In the genomic region with DNA sequence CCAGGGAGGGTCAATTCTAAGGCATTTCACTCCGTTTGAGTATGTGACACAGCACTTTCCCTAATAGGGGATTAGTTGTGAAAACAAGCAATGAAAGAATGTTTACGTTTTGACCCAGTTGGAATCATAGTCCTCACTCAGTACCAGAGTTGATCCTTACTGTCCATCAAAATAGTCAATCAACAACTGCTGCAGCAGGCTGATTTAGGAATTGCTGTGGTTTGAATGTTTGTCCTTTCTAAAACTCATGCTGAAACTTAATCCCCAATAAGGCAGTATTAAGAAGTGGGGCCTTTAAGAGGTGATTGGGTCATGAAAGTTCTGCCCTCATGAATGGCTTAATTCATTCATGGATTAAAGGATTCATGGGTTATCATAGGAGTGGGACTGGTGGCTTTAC, we compare ENCODE assay signal across 21 cellular contexts. TPM values are rescaled to one million over a fixed set of nuclear protein-coding genes. Genes with fewer than 3 reads are reported as not detected.
DNase-seq lines count a peak whose midpoint lies in the region; ATAC-seq, FAIRE-seq and TF ChIP-seq lines count a peak whose summit lies in the region.
"Had no signal": no experiment of that assay in that cellular context is flagged by ENCODE, and none has a peak within 500 bp of the region (broad histone marks: within the 10 kb centered on the region; RNA-seq: fewer than 3 reads in every experiment).

No MANE protein-coding gene starts in this region.

- intact Hi-C loops in natural killer cell (cut with micrococcal nuclease) (loop anchor here (10.0 kb wide), 1 partner anchor 183 kb away; no protein-coding TSS in a partner anchor), pancreas (cut with DNase I) (no loop called here), gastrocnemius medialis (cut with DNase I; ENCODE audit: low total_unique reads) (loop anchor here (5.0 kb wide), 1 partner anchor 144 kb away; no protein-coding TSS in a partner anchor)

- peaks cover 13% of the 10 kb centered on the region for H3K4me1 ChIP-seq in astrocyte (ENCODE audit: insufficient read depth, low read length)
- peaks cover 60 to 87% of the 10 kb centered on the region in 2 experiments for H3K4me1 ChIP-seq in neutrophil (ENCODE audit: control insufficient read depth in 1 of 2, insufficient read depth in 1 of 2, low read depth in 1 of 2, low read length in 1 of 2)
- H3K4me1 ChIP-seq in pancreas, result peaks cover 1 to 15% (median 6%) of the 10 kb centered on the region in 3 donors
- H3K4me1 ChIP-seq in gastrocnemius medialis, result peaks cover 12 to 18% of the 10 kb centered on the region in 2 donors

- TF ChIP-seq CTCF in natural killer cell (IDR thresholded peaks at IDR 0.05), result no peak
- no peak for TF ChIP-seq CTCF in astrocyte (IDR thresholded peaks at IDR 0.05; ENCODE audit: insufficient read depth, low read depth, low read length)
- TF ChIP-seq CTCF in neutrophil (IDR thresholded peaks at IDR 0.05), result peak; percentile 10
- no peak for TF ChIP-seq CTCF in pancreas (IDR thresholded peaks at IDR 0.05)
- TF ChIP-seq CTCF in gastrocnemius medialis (IDR thresholded peaks at IDR 0.05 in 4 of 5, conservative IDR thresholded peaks at IDR 0.05 in 1 of 5), result no peak

- H2AFZ ChIP-seq in astrocyte (ENCODE audit: low read depth, low read length), result no peak overlapping the region

- H3K27ac Mint-ChIP-seq in natural killer cell treated with Interleukin-12 subunit alpha and Interleukin-12 subunit beta and Interleukin-15 and Interleukin-18, amount 100 ng/mL, for 72 hours, result peak overlapping the region; percentile 85 to 94
- H3K27ac Mint-ChIP-seq in natural killer cell, result no peak overlapping the region
- H3K27ac Mint-ChIP-seq in astrocyte (ENCODE audit: unreplicated experiment), result peak overlapping the region; percentile 73
- H3K27ac Mint-ChIP-seq: CD4-positive, CD25-positive, alpha-beta regulatory T cell had no signal

- no peaks in the 10 kb centered on the region for H3K27me3 Mint-ChIP-seq in natural killer cell treated with Interleukin-12 subunit alpha and Interleukin-12 subunit beta and Interleukin-15 and Interleukin-18, amount 100 ng/mL, for 72 hours
- H3K27me3 Mint-ChIP-seq in natural killer cell (ENCODE audit: low read depth in 2 of 2), result no peaks in the 10 kb centered on the region
- H3K27me3 Mint-ChIP-seq in astrocyte (ENCODE audit: low read depth, unreplicated experiment), result no peaks in the 10 kb centered on the region
- H3K27me3 Mint-ChIP-seq: CD4-positive, CD25-positive, alpha-beta regulatory T cell had no signal

- H3K4me1 Mint-ChIP-seq in natural killer cell treated with Interleukin-12 subunit alpha and Interleukin-12 subunit beta and Interleukin-15 and Interleukin-18, amount 100 ng/mL, for 72 hours (ENCODE audit: low read depth in 2 of 2), result peaks cover 44 to 46% of the 10 kb centered on the region in 2 donors
- peaks cover 19 to 24% of the 10 kb centered on the region in 2 donors for H3K4me1 Mint-ChIP-seq in natural killer cell
- H3K4me1 Mint-ChIP-seq in astrocyte (ENCODE audit: low read depth, unreplicated experiment), result peaks cover 42% of the 10 kb centered on the region

- H3K4me3 Mint-ChIP-seq in natural killer cell treated with Interleukin-12 subunit alpha and Interleukin-12 subunit beta and Interleukin-15 and Interleukin-18, amount 100 ng/mL, for 72 hours, result no peak overlapping the region
- no peak overlapping the region for H3K4me3 Mint-ChIP-seq in natural killer cell
- no peak overlapping the region for H3K4me3 Mint-ChIP-seq in astrocyte (ENCODE audit: unreplicated experiment)

- no peaks in the 10 kb centered on the region for H3K9me3 Mint-ChIP-seq in natural killer cell treated with Interleukin-12 subunit alpha and Interleukin-12 subunit beta and Interleukin-15 and Interleukin-18, amount 100 ng/mL, for 72 hours
- H3K9me3 Mint-ChIP-seq in natural killer cell (no peaks in the 10 kb centered on the region), astrocyte (ENCODE audit: unreplicated experiment) (no peaks in the 10 kb centered on the region)

- H3K9me3 ChIP-seq in astrocyte (ENCODE audit: insufficient read depth, low read depth, low read length), result no peaks in the 10 kb centered on the region
- no peaks in the 10 kb centered on the region for H3K9me3 ChIP-seq in neutrophil
- no peaks in the 10 kb centered on the region for H3K9me3 ChIP-seq in pancreas
- H3K9me3 ChIP-seq in gastrocnemius medialis, result no peaks in the 10 kb centered on the region
- H3K9me3 ChIP-seq: HAP-1 had no signal

- FAIRE-seq in astrocyte (lab: Jason Lieb, UNC) (no peak), pancreas (lab: Jason Lieb, UNC) (no peak)
- FAIRE-seq: A204.1, GM12891, RCC 7860 had no signal

- in situ Hi-C loops in gastrocnemius medialis (cut with MboI; ENCODE audit: low sequenced_read_pairs in 4 of 4), result loop anchor here in 3 of 4 donors (25.0 kb wide), 3 partner anchors 171 to 646 kb away; partner anchors contain the start of gene CPEB2 (in 1 of the 3)

- H3K9ac ChIP-seq in astrocyte (ENCODE audit: low read length), result no peak overlapping the region
- H3K9ac ChIP-seq: KMS-11 had no signal

- no peaks in the 10 kb centered on the region for H3K36me3 Mint-ChIP-seq in natural killer cell treated with Interleukin-12 subunit alpha and Interleukin-12 subunit beta and Interleukin-15 and Interleukin-18, amount 100 ng/mL, for 72 hours
- H3K36me3 Mint-ChIP-seq in natural killer cell (no peaks in the 10 kb centered on the region), astrocyte (ENCODE audit: low read depth, unreplicated experiment) (peaks cover 2% of the 10 kb centered on the region)
- H3K36me3 Mint-ChIP-seq: CD4-positive, CD25-positive, alpha-beta regulatory T cell had no signal

- H3K79me2 ChIP-seq in astrocyte (ENCODE audit: insufficient read depth, low read length), result peaks cover 16% of the 10 kb centered on the region

- no peaks in the 10 kb centered on the region for H3K36me3 ChIP-seq in astrocyte (ENCODE audit: insufficient read depth, low read length)
- peaks cover 24% of the 10 kb centered on the region for H3K36me3 ChIP-seq in neutrophil
- no peaks in the 10 kb centered on the region for H3K36me3 ChIP-seq in pancreas
- H3K36me3 ChIP-seq in gastrocnemius medialis, result no peaks in the 10 kb centered on the region

- H3K4me3 ChIP-seq in astrocyte (ENCODE audit: insufficient read depth, low read depth, low read length) (no peak overlapping the region), neutrophil (ENCODE audit: low read depth in 1 of 2, low read length in 1 of 2) (peak overlapping the region; percentile 82 to 92), pancreas (no peak overlapping the region), gastrocnemius medialis (no peak overlapping the region)
- H3K4me3 ChIP-seq: HAP-1 had no signal

- DNase-seq in natural killer cell treated with Interleukin-12 subunit alpha and Interleukin-12 subunit beta and Interleukin-15 and Interleukin-18, amount 100 ng/mL, for 72 hours (ENCODE audit: low spot score), result no peak
- DNase-seq in natural killer cell, result no peak
- no peak for DNase-seq in astrocyte (ENCODE audit: low read depth)
- no peak for DNase-seq in pancreas
- DNase-seq in cortex of kidney (lab: John Stamatoyannopoulos, UW), result no peak
- no peak for DNase-seq in gastrocnemius medialis
- DNase-seq: Calu3; CD4-positive, CD25-positive, alpha-beta regulatory T cell; MM.1S; NCI-H1105; NCI-H1694 treated with DMSO at 0.1 percent for 48 hours; NCI-H2171; SHP77 treated with DMSO at 0.1 percent for 48 hours had no signal

- TF ChIP-seq POLR2A in gastrocnemius medialis (IDR thresholded peaks at IDR 0.05), result no peak

- H3K27ac ChIP-seq in astrocyte (ENCODE audit: low read depth, low read length), result no peak overlapping the region
- peak overlapping the region; percentile 99 for H3K27ac ChIP-seq in neutrophil
- no peak overlapping the region for H3K27ac ChIP-seq in pancreas
- no peak overlapping the region for H3K27ac ChIP-seq in gastrocnemius medialis
- H3K27ac ChIP-seq: KMS-11 had no signal

- no peak for ATAC-seq in natural killer cell treated with Interleukin-12 subunit alpha and Interleukin-12 subunit beta and Interleukin-15 and Interleukin-18, amount 100 ng/mL, for 72 hours
- ATAC-seq in natural killer cell (no peak), HG02970 (IDR thresholded peaks at IDR 0.05; ENCODE audit: low FRiP score, unreplicated experiment) (no peak), pancreas (no peak), gastrocnemius medialis (no peak)

- no peaks in the 10 kb centered on the region for H3K27me3 ChIP-seq in astrocyte (ENCODE audit: insufficient read depth, low read length)
- H3K27me3 ChIP-seq in neutrophil, result no peaks in the 10 kb centered on the region
- no peaks in the 10 kb centered on the region for H3K27me3 ChIP-seq in pancreas
- no peaks in the 10 kb centered on the region for H3K27me3 ChIP-seq in gastrocnemius medialis

- H3K4me2 ChIP-seq in astrocyte (ENCODE audit: low read length), result no peak overlapping the region
- H3K4me2 ChIP-seq: KMS-11 had no signal

- H4K20me1 ChIP-seq in astrocyte (ENCODE audit: insufficient read depth, low read length), result peaks cover 10% of the 10 kb centered on the region

- 81 to 83% methylated on average over 2 of the region's 2 CpGs for WGBS in pancreas, 2 donors

RNA-seq across cellular contexts. Expression of gene FBXL5, which starts 3.0 kb away (rescaled TPM):
- total RNA-seq in natural killer cell treated with Interleukin-12 subunit alpha and Interleukin-12 subunit beta and Interleukin-15 and Interleukin-18, amount 100 ng/mL, for 72 hours, result 10 to 100 TPM; 50.5 to 73.9 TPM
- 100 to 1,000 TPM in 1 of 3 donors, 10 to 100 TPM in 2; 80.2 to 111 (median 92.8) TPM for total RNA-seq in natural killer cell
- total RNA-seq in astrocyte, result 75.8 and 92.2 TPM in 2 replicates
- 10 to 100 TPM; 26.5 to 36.4 (median 31.9) TPM for total RNA-seq in pancreas
- 10 to 100 TPM; 17.6 to 39.2 TPM for polyA plus RNA-seq in pancreas
- 100 to 1,000 TPM in 1 of 4 donors, 10 to 100 TPM in 3; 81.7 to 106 (median 89.8) TPM for total RNA-seq in gastrocnemius medialis

RNA-seq across cellular contexts. Expression of gene FAM200B, which starts 23.5 kb away (rescaled TPM):
- total RNA-seq in natural killer cell treated with Interleukin-12 subunit alpha and Interleukin-12 subunit beta and Interleukin-15 and Interleukin-18, amount 100 ng/mL, for 72 hours, result 10 to 100 TPM; 10.7 to 11.0 TPM
- total RNA-seq in natural killer cell (10 to 100 TPM; 14.3 to 15.6 (median 14.5) TPM), astrocyte (67.4 and 74.7 TPM in 2 replicates), pancreas (10 to 100 TPM in 5 of 6 donors, 1 to 10 TPM in 1; 8.6 to 19.3 (median 13.9) TPM), gastrocnemius medialis (10 to 100 TPM; 16.5 to 33.3 (median 21.1) TPM)
- 10 to 100 TPM; 24.8 to 36.0 TPM for polyA plus RNA-seq in pancreas

RNA-seq across cellular contexts. Expression of gene BST1, which starts 44.7 kb away (rescaled TPM):
- 1 to 10 TPM in 1 of 2 donors, under 1 TPM in 1; 0.39 to 1.5 TPM for total RNA-seq in natural killer cell treated with Interleukin-12 subunit alpha and Interleukin-12 subunit beta and Interleukin-15 and Interleukin-18, amount 100 ng/mL, for 72 hours
- total RNA-seq in natural killer cell (1 to 10 TPM; 1.8 to 6.4 (median 2.2) TPM), astrocyte (19.5 and 24.5 TPM in 2 replicates), pancreas (1 to 10 TPM in 2 of 6 donors, under 1 TPM in 4; 0.24 to 2.8 (median 0.41) TPM), gastrocnemius medialis (1 to 10 TPM in 2 of 4 donors, under 1 TPM in 2; 0.26 to 2.1 (median 0.95) TPM)
- under 1 TPM; 0.49 to 0.63 TPM for polyA plus RNA-seq in pancreas
- total RNA-seq: G401 had no signal

Comparison
In these comparisons a context has a peak if more than half of its experiments do, and no peak if none do; other contexts are left out.
1. H3K27ac Mint-ChIP-seq: peak in natural killer cell treated with Interleukin-12 subunit alpha and Interleukin-12 subunit beta and Interleukin-15 and Interleukin-18, amount 100 ng/mL, for 72 hours (2 of 2) and astrocyte (single experiment); none in natural killer cell (0 of 2).
2. H3K4me3 ChIP-seq: peak in neutrophil (2 of 2); none in astrocyte (single experiment), pancreas (0 of 4) and gastrocnemius medialis (0 of 4).
3. intact Hi-C loops: an anchor here in natural killer cell (10.0 kb wide) and gastrocnemius medialis (5.0 kb wide); none called in pancreas.